12 cellular contexts compared by ENCODE assay signal in genomic region chr4:186643501-186644315, GRCh38.
DNase-seq lines count a peak whose midpoint lies in the region; ATAC-seq and TF ChIP-seq lines count a peak whose summit lies in the region.
"Had no signal": no experiment of that assay in that cellular context is flagged by ENCODE, and none has a peak within 500 bp of the region (broad histone marks: within the 10 kb centered on the region; RNA-seq: fewer than 3 reads in every experiment).

No MANE protein-coding gene starts in this region.

- H3K27me3 ChIP-seq in SJSA1 (replicated peaks), result no peaks in the 10 kb centered on the region
- H3K27me3 ChIP-seq in testis, result no peaks in the 10 kb centered on the region

- TF ChIP-seq CTCF in fibroblast of villous mesenchyme (IDR thresholded peaks at IDR 0.05; ENCODE audit: insufficient read depth, low read depth, low read length), result no peak
- no peak for TF ChIP-seq CTCF in testis (IDR thresholded peaks at IDR 0.05)

- DNase-seq in NCI-H2107 treated with DMSO at 0.1 percent for 48 hours (lab: John Stamatoyannopoulos, UW; ENCODE audit: unreplicated experiment), result peak; percentile 49
- no peak for DNase-seq in NCI-H2107 (lab: John Stamatoyannopoulos, UW)
- peak in 1 of 2 experiments; percentile 40 for DNase-seq in SJSA1 (ENCODE audit: low read depth in 1 of 2, low spot score in 2 of 2)
- peak; percentile 94 for DNase-seq in fibroblast of villous mesenchyme (ENCODE audit: low read depth)
- DNase-seq in testis, result no peak
- no peak for DNase-seq in NK-92 (lab: John Stamatoyannopoulos, UW; ENCODE audit: unreplicated experiment)
- DNase-seq in stimulated activated naive CD4-positive, alpha-beta T cell treated with Interleukin-2 at 50 U/mL for 16 hours (lab: John Stamatoyannopoulos, UW), result no peak
- DNase-seq: NCI-H1436 had no signal

- no peak for ATAC-seq in HG02885 (IDR thresholded peaks at IDR 0.05; ENCODE audit: poor library complexity, unreplicated experiment)

- peaks cover 84% of the 10 kb centered on the region for H3K36me3 ChIP-seq in SJSA1
- H3K36me3 ChIP-seq in testis (ENCODE audit: low read depth, missing control alignments), result no peaks in the 10 kb centered on the region
- H3K36me3 ChIP-seq: prostate gland had no signal

- no peak for TF ChIP-seq POLR2A in testis (IDR thresholded peaks at IDR 0.05)

- H3K9me3 ChIP-seq in SJSA1 (replicated peaks) (no peaks in the 10 kb centered on the region), testis (no peaks in the 10 kb centered on the region)
- H3K9me3 ChIP-seq: prostate gland had no signal

- WGBS in testis, 2 donors, result 74 to 79% methylated on average over 14 of the region's 14 CpGs

- H3K27ac ChIP-seq in SJSA1, result 0 out of 2 replicates have a peak overlapping the region, but pooled peaks have one; percentile 18
- peak overlapping the region; percentile 4 to 10 for H3K27ac ChIP-seq in testis
- H3K27ac ChIP-seq: 22Rv1, prostate gland, SK-N-MC had no signal

- H3K4me1 ChIP-seq in SJSA1 (replicated peaks) (peaks cover 18% of the 10 kb centered on the region), testis (peaks cover 8% of the 10 kb centered on the region)
- H3K4me1 ChIP-seq: prostate gland had no signal

- H3K4me3 ChIP-seq in SJSA1, result no peak overlapping the region
- no peak overlapping the region for H3K4me3 ChIP-seq in fibroblast of villous mesenchyme (ENCODE audit: low read depth, low read length)
- H3K4me3 ChIP-seq in testis, result no peak overlapping the region
- H3K4me3 ChIP-seq: prostate gland, SK-N-MC had no signal

- intact Hi-C loops in testis (cut with DNase I; ENCODE audit: low total_unique reads), result no loop called here

Comparison
In these comparisons a context has a peak if more than half of its experiments do, and no peak if none do; other contexts are left out.
1. DNase-seq: peak in NCI-H2107 treated with DMSO at 0.1 percent for 48 hours (single experiment) and fibroblast of villous mesenchyme (single experiment); none in NCI-H2107 (single experiment), testis (single experiment), NK-92 (single experiment) and stimulated activated naive CD4-positive, alpha-beta T cell treated with Interleukin-2 at 50 U/mL for 16 hours (single experiment).